14 cellular contexts compared by ENCODE assay signal in genomic region chr21:35868005-35868868, GRCh38.
"Had no signal": no experiment of that assay in that cellular context is flagged by ENCODE, and none has a peak within 500 bp of the region (broad histone marks: within the 10 kb centered on the region; RNA-seq: fewer than 3 reads in every experiment).

No MANE protein-coding gene starts in this region.

- DNase-seq: activated CD4-positive, alpha-beta T cell treated with anti-CD3 and anti-CD28 coated beads for 1 hour; activated CD4-positive, alpha-beta T cell treated with anti-CD3 and anti-CD28 coated beads, Interleukin-2, amount 50 U/mL, for 48 hours; activated naive CD8-positive, alpha-beta T cell treated with anti-CD3 and anti-CD28 coated beads, Interleukin-2, amount 10 ng/mL, durations not matched to agents 7 days and 5 days; dorsolateral prefrontal cortex; foreskin keratinocyte; heart left ventricle; islet precursor cell; left ventricle myocardium inferior; tibial artery; uterus had no signal

- H3K9ac ChIP-seq: parathyroid adenoma had no signal

- H3K27ac ChIP-seq: ascending aorta, dorsolateral prefrontal cortex, foreskin keratinocyte, heart left ventricle, left ventricle myocardium inferior, parathyroid adenoma, tibial artery, uterus had no signal

- H3K9me3 ChIP-seq: tibial artery, uterus had no signal

- H3K4me1 ChIP-seq: ascending aorta, foreskin keratinocyte, heart left ventricle, left ventricle myocardium inferior, parathyroid adenoma, tibial artery, uterus had no signal

- H3K27me3 ChIP-seq: ascending aorta, heart left ventricle, tibial artery, uterus had no signal

- H3K36me3 ChIP-seq: ascending aorta, heart left ventricle, left ventricle myocardium inferior, tibial artery, uterus had no signal

- ATAC-seq: esophagus mucosa, foreskin keratinocyte had no signal

- H2AFZ ChIP-seq: parathyroid adenoma had no signal

- H3K79me2 ChIP-seq: parathyroid adenoma had no signal

- H3K4me3 ChIP-seq: ascending aorta, dorsolateral prefrontal cortex, heart left ventricle, left ventricle myocardium inferior, skin epidermis, tibial artery, uterus had no signal
